In the genomic region with DNA sequence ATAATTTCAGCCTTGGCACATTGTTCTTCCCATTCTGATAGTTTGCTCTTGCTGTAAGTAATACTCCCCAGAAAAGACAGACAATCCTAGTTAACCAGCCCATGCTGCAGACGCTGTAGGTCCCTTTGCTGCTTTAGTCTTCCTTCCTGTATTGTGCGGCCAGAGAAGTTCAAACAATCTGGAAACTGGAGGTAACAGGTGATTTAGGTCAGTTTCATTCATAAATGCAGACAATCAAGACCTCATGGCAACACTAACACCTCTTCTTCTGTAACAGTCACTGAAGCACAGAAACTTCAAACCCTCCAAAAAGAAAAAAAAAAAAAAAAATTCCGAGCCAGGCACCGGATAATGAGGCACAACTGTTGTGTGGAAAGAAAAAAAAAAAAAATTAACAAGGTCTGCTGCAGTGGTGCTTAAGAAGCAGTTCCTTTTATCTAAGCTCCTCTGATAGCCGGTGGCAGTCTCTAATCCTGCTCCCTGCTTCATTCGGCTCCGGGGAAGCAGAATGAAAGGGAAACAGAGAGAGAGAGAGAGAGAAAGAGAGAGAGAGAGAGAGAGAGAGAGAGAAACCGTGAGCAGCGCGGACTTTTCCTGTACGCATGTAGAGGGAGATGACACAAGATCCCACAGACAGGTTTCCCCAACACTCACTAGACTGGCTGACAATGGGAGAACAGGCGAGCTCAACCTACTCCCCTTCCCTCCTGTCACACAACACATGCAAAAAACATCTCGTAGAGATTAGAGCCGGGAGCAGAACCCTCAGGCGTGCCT, we compare ENCODE assay signal across 8 cellular contexts. TPM values are rescaled to one million over a fixed set of nuclear protein-coding genes. Genes with fewer than 3 reads are reported as not detected.
A peak's percentile ranks its signal among the peaks of the same experiment; 100 is the strongest.
DNase-seq lines count a peak whose midpoint lies in the region; ATAC-seq and TF ChIP-seq lines count a peak whose summit lies in the region.

Gene SEMA3A, minus strand, starts transcription at position 306 of the 777 bp plus-strand sequence. Its CDS starts 203 bp downstream, at position 103.

- H3K36me3 ChIP-seq in Caco-2 (ENCODE audit: control insufficient read depth, insufficient read depth, low read length), result no peaks in the 10 kb centered on the region

- TF ChIP-seq CTCF in Caco-2 (IDR thresholded peaks at IDR 0.05; ENCODE audit: insufficient read depth in 1 of 2, low read depth in 1 of 2, low read length in 1 of 2, severe bottlenecking in 1 of 2, unreplicated experiment in 1 of 2) (no peak), cardiac fibroblast (IDR thresholded peaks at IDR 0.05; ENCODE audit: low read depth, low read length) (no peak)

- H3K9me3 Mint-ChIP-seq in Caco-2 (ENCODE audit: unreplicated experiment), result no peaks in the 10 kb centered on the region

- POLR2A ChIA-PET in Caco-2 (lab: Charles Lee), result no interaction called here

- H3K27me3 ChIP-seq in Caco-2 (replicated peaks; ENCODE audit: control insufficient read depth, insufficient read depth, low read length), result no peaks in the 10 kb centered on the region

- ATAC-seq in HG02885 (IDR thresholded peaks at IDR 0.05; ENCODE audit: poor library complexity, unreplicated experiment), result peak; percentile 54
- ATAC-seq in HG03280 (IDR thresholded peaks at IDR 0.05; ENCODE audit: unreplicated experiment), result no peak
- ATAC-seq in HG03139 (IDR thresholded peaks at IDR 0.05; ENCODE audit: unreplicated experiment), result no peak

- peaks cover 14% of the 10 kb centered on the region for H3K4me1 ChIP-seq in Caco-2

- peak within 1 kb of the TSS; percentile 45 for H3K27ac Mint-ChIP-seq in Caco-2 (ENCODE audit: unreplicated experiment)

- intact Hi-C loops in Caco-2 (cut with micrococcal nuclease; ENCODE audit: unreplicated experiment), result loop anchor here (2.0 to 10.0 kb wide), 3 partner anchors 143 to 828 kb away; no protein-coding TSS in a partner anchor

- peaks cover 24% of the 10 kb centered on the region for H3K4me1 Mint-ChIP-seq in Caco-2 (ENCODE audit: low read depth, unreplicated experiment)

- H3K4me3 ChIP-seq in Caco-2 (ENCODE audit: low read depth, low read length), result peak within 1 kb of the TSS; percentile 58
- H3K4me3 ChIP-seq in cardiac fibroblast (replicated peaks in 1 of 2; ENCODE audit: low read depth in 2 of 2, low read length in 2 of 2), result peak within 1 kb of the TSS; percentile 55 to 57
- peak within 1 kb of the TSS; percentile 58 for H3K4me3 ChIP-seq in skeletal muscle cell (ENCODE audit: low read depth, low read length)

- DNase-seq in Caco-2 (peak; percentile 66 to 67), RPMI7951 (ENCODE audit: low read depth) (peak; percentile 65), cardiac fibroblast (ENCODE audit: low read depth in 2 of 2) (peak; percentile 80), iPS-NIHi7 (ENCODE audit: extremely low spot score) (peak; percentile 52), skeletal muscle cell (ENCODE audit: low read depth) (peak; percentile 68)

- H3K27me3 Mint-ChIP-seq in Caco-2 (ENCODE audit: insufficient read depth, unreplicated experiment), result no peaks in the 10 kb centered on the region

- CTCF ChIA-PET in Caco-2 (lab: Charles Lee), result no interaction called here

- no peaks in the 10 kb centered on the region for H3K9me3 ChIP-seq in Caco-2

- H3K36me3 Mint-ChIP-seq in Caco-2 (ENCODE audit: insufficient read depth, unreplicated experiment), result peaks cover 6% of the 10 kb centered on the region

- BruUV-seq in Caco-2 (replicated peaks; lab: Mats Ljungman, UMichigan), result TSS peak; percentile 61

- peak within 1 kb of the TSS; percentile 83 for H3K4me3 Mint-ChIP-seq in Caco-2 (ENCODE audit: unreplicated experiment)

RNA-seq across cellular contexts. Expression of gene SEMA3A, which starts in this region (rescaled TPM):
- total RNA-seq in Caco-2 (2022), result 55.1 and 55.4 TPM in 2 replicates
- total RNA-seq in RPMI7951 (2014; rRNA removed; shearing (Covaris generic)), result 4.0 and 4.3 TPM in 2 replicates

Comparison
In these comparisons a context has a peak if more than half of its experiments do, and no peak if none do; other contexts are left out.
1. RNA of gene SEMA3A (total RNA-seq): 55.1 to 55.4 TPM in Caco-2; 4.0 to 4.3 TPM in RPMI7951; every median in the first group is over 10 times any median in the second.
2. Peak in every context shown above with its lines, with median percentiles within 50 percentile points of each other: DNase-seq and H3K4me3 ChIP-seq.